16 cellular contexts compared by ENCODE assay signal in the genomic region with DNA sequence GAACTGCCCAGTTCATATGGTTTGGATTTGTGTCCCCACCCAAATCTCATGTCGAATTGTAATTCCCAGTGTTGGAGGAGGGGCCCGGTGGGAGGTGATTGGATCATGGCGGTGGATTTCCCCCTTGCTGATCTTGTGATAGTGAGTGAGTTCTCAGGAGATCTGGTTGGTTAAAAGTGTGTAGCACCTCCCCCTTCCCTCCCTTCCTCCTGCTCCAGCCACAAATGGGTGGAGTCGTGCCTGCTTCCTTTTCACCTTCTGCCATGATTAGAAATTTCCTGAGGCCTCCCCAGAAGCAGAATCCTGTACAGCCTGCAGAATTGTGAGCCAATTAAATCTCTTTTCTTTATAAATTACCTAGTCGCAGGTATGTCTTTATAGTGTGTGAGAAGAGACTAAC. TPM values are rescaled to one million over a fixed set of nuclear protein-coding genes. Genes with fewer than 3 reads are reported as not detected.
"Had no signal": no experiment of that assay in that cellular context is flagged by ENCODE, and none has a peak within 500 bp of the region (broad histone marks: within the 10 kb centered on the region; RNA-seq: fewer than 3 reads in every experiment).

No MANE protein-coding gene starts in this region.

RNA-seq across cellular contexts. Expression of gene SPATA9, which starts 23.4 kb away (rescaled TPM):
- total RNA-seq: activated B cell treated with CpG ODN at 0.5 μM for 24 hours; activated CD4-positive, alpha-beta memory T cell treated with anti-CD3 and anti-CD28 coated beads for 36 hours; activated CD4-positive, alpha-beta T cell treated with anti-CD3 and anti-CD28 coated beads, Interleukin-2, amount 10 ng/mL, durations not matched to agents 24 days and 14 days; activated CD8-positive, alpha-beta memory T cell treated with anti-CD3 and anti-CD28 coated beads for 36 hours; activated CD8-positive, alpha-beta T cell treated with anti-CD3 and anti-CD28 coated beads for 36 hours; activated naive CD4-positive, alpha-beta T cell treated with anti-CD3 and anti-CD28 coated beads for 36 hours; activated naive CD4-positive, alpha-beta T cell treated with anti-CD3 and anti-CD28 coated beads, Interleukin-2, amount 50 U/mL, for 72 hours; activated naive CD8-positive, alpha-beta T cell treated with anti-CD3 and anti-CD28 coated beads for 36 hours; activated T-cell treated with anti-CD3 and anti-CD28 coated beads, Interleukin-2, amount 50 U/mL, for 4 hours; activated T-helper 1 cell treated with anti-CD3 and anti-CD28 coated beads, Interleukin-12 subunit alpha, Interleukin-12 subunit beta, Interleukin-2, Interleukin-4 antibody, amounts not matched to agents 30 ng/mL and 10 ng/mL and 1 ng/mL, durations not matched to agents 14 hours and 24 hours and 36 hours; activated T-helper 17 cell treated with anti-CD3 and anti-CD28 coated beads, Interleukin-2, amount 50 U/mL, for 72 hours; body of pancreas; cardiac septum; T-helper 1 cell treated with Interleukin-12 subunit alpha and Interleukin-12 subunit beta and Interleukin-4 antibody, amounts not matched to agents 30 ng/mL and 1 ng/mL, for 36 hours; T-helper 17 cell; T-helper 2 cell treated with Interferon-gamma antibody and Interleukin-4, amounts not matched to agents 100 ng/mL and 5 ng/mL, for 36 hours had no signal
